ENCODE assay signal across 2 cellular contexts in genomic region chr20:61903575-61904340, GRCh38.
TF ChIP-seq lines count a peak whose summit lies in the region.

No MANE protein-coding gene starts in this region.

TF ChIP-seq in HepG2, 621 proteins besides CTCF, POLR2A, EP300 and RAD21:
- TF ChIP-seq ZNF629 (CRISPR knock-in tag; conservative IDR thresholded peaks at IDR 0.05) (peak; percentile 84), RORA (CRISPR knock-in tag; IDR thresholded peaks at IDR 0.05) (no peak)

TF ChIP-seq in K562, 482 proteins besides CTCF, POLR2A, EP300 and RAD21:
- no peak for TF ChIP-seq TEAD4 (IDR thresholded peaks at IDR 0.05; ENCODE audit: low read length)
- TF ChIP-seq TEAD4 (CRISPR knock-in tag; IDR thresholded peaks at IDR 0.05; ENCODE audit: borderline replicate concordance) = no peak
- no peak for TF ChIP-seq WHSC1 (IDR thresholded peaks at IDR 0.05; ENCODE audit: low read length)
- no peak for TF ChIP-seq ZFP36 (IDR thresholded peaks at IDR 0.05; ENCODE audit: low read depth, low read length, partially characterized antibody)
- peak; percentile 24; the same call in 1 of the 2 replicates for TF ChIP-seq BCOR (IDR thresholded peaks at IDR 0.05)
- TF ChIP-seq ZNF395 (CRISPR knock-in tag; IDR thresholded peaks at IDR 0.05) = no peak
- TF ChIP-seq C11orf30 (IDR thresholded peaks at IDR 0.05; ENCODE audit: low read depth) = no peak
- no peak for TF ChIP-seq TCF3 (CRISPR knock-in tag; IDR thresholded peaks at IDR 0.05)
- no peak for TF ChIP-seq MTA1 (IDR thresholded peaks at IDR 0.05; ENCODE audit: borderline replicate concordance)
- no peak for TF ChIP-seq SIRT6 (IDR thresholded peaks at IDR 0.05; ENCODE audit: low read depth, low read length)
- no peak for TF ChIP-seq ZNF239 (CRISPR knock-in tag; IDR thresholded peaks at IDR 0.05)
- TF ChIP-seq SNAPC5 (CRISPR knock-in tag; IDR thresholded peaks at IDR 0.05) = no peak
- no peak for TF ChIP-seq ZNF311 (CRISPR knock-in tag; IDR thresholded peaks at IDR 0.05)
- no peak for TF ChIP-seq MAZ (CRISPR knock-in tag; conservative IDR thresholded peaks at IDR 0.05 in 1 of 2, IDR thresholded peaks at IDR 0.05 in 1 of 2)
- TF ChIP-seq ZNF407 (IDR thresholded peaks at IDR 0.05; ENCODE audit: low read depth) = no peak
- no peak for TF ChIP-seq KHSRP (IDR thresholded peaks at IDR 0.05)
- 0 out of 2 replicates have a peak, but pooled peaks have one; percentile 27 for TF ChIP-seq ADNP (tag; IDR thresholded peaks at IDR 0.05)
- TF ChIP-seq ZNF589 (CRISPR knock-in tag; IDR thresholded peaks at IDR 0.05; ENCODE audit: low read depth) = no peak
TF ChIP-seq in K562: peak in this region for 2.
